In the genomic region with DNA sequence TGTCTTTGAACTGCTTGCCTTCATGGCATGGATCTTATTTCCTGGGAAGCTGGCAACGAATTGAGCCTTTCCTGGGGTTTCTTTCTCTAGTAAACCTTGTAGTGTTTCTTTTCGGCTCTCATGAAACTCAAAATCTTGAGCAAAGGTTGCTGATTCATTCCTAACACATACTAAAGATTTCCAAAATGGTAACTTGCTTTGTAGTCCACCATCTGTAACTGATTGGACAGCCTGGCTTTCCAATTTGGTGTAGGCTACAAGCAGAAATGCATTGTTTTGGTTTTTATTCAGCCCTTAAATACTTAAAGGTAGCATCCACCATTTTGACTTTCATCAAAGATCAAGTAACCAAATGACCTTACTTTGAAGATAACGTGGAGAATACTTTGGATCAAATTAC, we compare ENCODE assay signal across 34 cellular contexts. TPM values are rescaled to one million over a fixed set of nuclear protein-coding genes. Genes with fewer than 3 reads are reported as not detected.
"Had no signal": no experiment of that assay in that cellular context is flagged by ENCODE, and none has a peak within 500 bp of the region (broad histone marks: within the 10 kb centered on the region; RNA-seq: fewer than 3 reads in every experiment).

No MANE protein-coding gene starts in this region.

- ATAC-seq: activated CD4-positive, alpha-beta T cell treated with anti-CD3 and anti-CD28 coated beads for 36 hours; activated CD8-positive, alpha-beta memory T cell treated with anti-CD3 and anti-CD28 coated beads, Interleukin-2, amount 10 ng/mL, durations not matched to agents 7 days and 5 days; activated CD8-positive, alpha-beta T cell treated with anti-CD3 and anti-CD28 coated beads, Interleukin-2, amount 10 ng/mL, durations not matched to agents 7 days and 5 days; heart left ventricle; pancreas; sciatic nerve; stimulated activated memory B cell treated with anti-CD40 and anti-IgM and Interleukin-4, amounts not matched to agents 10 μg/mL and 1 μg/mL and 100 μg/mL, for 72 hours; stimulated activated naive CD8-positive, alpha-beta T cell treated with anti-CD3 and anti-CD28 coated beads, Interleukin-15, amount 100 ng/mL, for 72 hours had no signal

- H3K36me3 ChIP-seq: heart left ventricle, left ventricle myocardium inferior, neutrophil, pancreas, prostate gland, tibial nerve had no signal

- H3K4me1 Mint-ChIP-seq: activated B cell treated with CpG ODN at 0.5 μM for 24 hours; activated CD4-positive, alpha-beta T cell treated with anti-CD3 and anti-CD28 coated beads for 36 hours; activated CD8-positive, alpha-beta memory T cell treated with anti-CD3 and anti-CD28 coated beads, Interleukin-2, amount 10 ng/mL, durations not matched to agents 7 days and 5 days; activated naive CD4-positive, alpha-beta T cell treated with anti-CD3 and anti-CD28 coated beads, Interleukin-2, amount 50 U/mL, for 24 hours; naive B cell; stimulated activated memory B cell treated with anti-CD40 and anti-IgM and Interleukin-4, amounts not matched to agents 10 μg/mL and 1 μg/mL and 100 μg/mL, for 72 hours; stimulated activated naive CD8-positive, alpha-beta T cell treated with anti-CD3 and anti-CD28 coated beads, Interleukin-15, amount 100 ng/mL, for 72 hours had no signal

- H3K36me3 Mint-ChIP-seq: activated CD8-positive, alpha-beta memory T cell treated with anti-CD3 and anti-CD28 coated beads, Interleukin-2, amount 10 ng/mL, durations not matched to agents 7 days and 5 days; activated naive CD4-positive, alpha-beta T cell treated with anti-CD3 and anti-CD28 coated beads, Interleukin-2, amount 50 U/mL, for 24 hours; naive B cell; stimulated activated memory B cell treated with anti-CD40 and anti-IgM and Interleukin-4, amounts not matched to agents 10 μg/mL and 1 μg/mL and 100 μg/mL, for 72 hours had no signal

- H3K27ac ChIP-seq: epithelial cell of prostate, heart left ventricle, left ventricle myocardium inferior, neutrophil, pancreas, prostate gland had no signal

- H3K27me3 ChIP-seq: heart left ventricle, neutrophil, pancreas, tibial nerve had no signal

- H3K4me3 Mint-ChIP-seq: activated B cell treated with CpG ODN at 0.5 μM for 24 hours; activated CD4-positive, alpha-beta T cell treated with anti-CD3 and anti-CD28 coated beads for 36 hours; activated CD8-positive, alpha-beta memory T cell treated with anti-CD3 and anti-CD28 coated beads, Interleukin-2, amount 10 ng/mL, durations not matched to agents 7 days and 5 days; activated CD8-positive, alpha-beta T cell treated with anti-CD3 and anti-CD28 coated beads, Interleukin-2, amount 10 ng/mL, durations not matched to agents 7 days and 5 days; activated naive CD4-positive, alpha-beta T cell treated with anti-CD3 and anti-CD28 coated beads, Interleukin-2, amount 50 U/mL, for 24 hours; naive B cell; nephron progenitor cell; stimulated activated memory B cell treated with anti-CD40 and anti-IgM and Interleukin-4, amounts not matched to agents 10 μg/mL and 1 μg/mL and 100 μg/mL, for 72 hours; stimulated activated naive CD8-positive, alpha-beta T cell treated with anti-CD3 and anti-CD28 coated beads, Interleukin-15, amount 100 ng/mL, for 72 hours had no signal

- H3K9me3 Mint-ChIP-seq: activated B cell treated with CpG ODN at 0.5 μM for 24 hours; activated naive CD4-positive, alpha-beta T cell treated with anti-CD3 and anti-CD28 coated beads, Interleukin-2, amount 50 U/mL, for 24 hours; activated T-helper 2 cell treated with anti-CD3 and anti-CD28 coated beads, Interferon-gamma antibody, Interleukin-2, Interleukin-4, amounts not matched to agents 10 μg/mL and 5 μg/mL and 100 μg/mL, durations not matched to agents 14 hours and 24 hours and 36 hours; nephron progenitor cell; stimulated activated naive CD8-positive, alpha-beta T cell treated with anti-CD3 and anti-CD28 coated beads, Interleukin-15, amount 100 ng/mL, for 72 hours had no signal

- H3K4me3 ChIP-seq: heart left ventricle, left ventricle myocardium inferior, lung, pancreas, prostate gland, tibial nerve had no signal

- H3K27me3 Mint-ChIP-seq: activated B cell treated with CpG ODN at 0.5 μM for 24 hours; activated CD4-positive, alpha-beta T cell treated with anti-CD3 and anti-CD28 coated beads for 36 hours; activated CD8-positive, alpha-beta memory T cell treated with anti-CD3 and anti-CD28 coated beads, Interleukin-2, amount 10 ng/mL, durations not matched to agents 7 days and 5 days; activated naive CD4-positive, alpha-beta T cell treated with anti-CD3 and anti-CD28 coated beads, Interleukin-2, amount 50 U/mL, for 24 hours; naive B cell; stimulated activated memory B cell treated with anti-CD40 and anti-IgM and Interleukin-4, amounts not matched to agents 10 μg/mL and 1 μg/mL and 100 μg/mL, for 72 hours; stimulated activated naive CD8-positive, alpha-beta T cell treated with anti-CD3 and anti-CD28 coated beads, Interleukin-15, amount 100 ng/mL, for 72 hours had no signal

- H3K9me3 ChIP-seq: heart left ventricle, left ventricle myocardium inferior, neutrophil, pancreas, prostate gland, tibial nerve had no signal

- DNase-seq: activated B cell treated with CpG ODN at 0.5 μM for 24 hours; activated CD4-positive, alpha-beta T cell treated with anti-CD3 and anti-CD28 coated beads for 36 hours; activated CD8-positive, alpha-beta memory T cell treated with anti-CD3 and anti-CD28 coated beads, Interleukin-2, amount 10 ng/mL, durations not matched to agents 7 days and 5 days; activated CD8-positive, alpha-beta T cell treated with anti-CD3 and anti-CD28 coated beads, Interleukin-2, amount 10 ng/mL, durations not matched to agents 7 days and 5 days; activated T-cell treated with anti-CD3 and anti-CD28 coated beads, Interleukin-2, amount 50 U/mL, for 48 hours; dermis blood vessel endothelial cell; effector CD8-positive, alpha-beta T cell; heart left ventricle; left ventricle myocardium inferior; naive B cell; nephron progenitor cell; pancreas; retina; small intestine; stimulated activated CD4-positive, alpha-beta T cell treated with anti-CD3 and anti-CD28 coated beads, Interleukin-4, amount 100 ng/mL, for 4 hours; stimulated activated CD8-positive, alpha-beta memory T cell treated with anti-CD3 and anti-CD28 coated beads, Interleukin-4, amount 100 ng/mL, for 48 hours; stimulated activated naive CD8-positive, alpha-beta T cell treated with anti-CD3 and anti-CD28 coated beads, Interleukin-15, amount 100 ng/mL, for 72 hours; substantia nigra had no signal

- FAIRE-seq: colon, endometrium, islet of Langerhans, pancreas, small intestine had no signal

- H3K4me1 ChIP-seq: pancreas had no signal

- H3K27ac Mint-ChIP-seq: activated B cell treated with CpG ODN at 0.5 μM for 24 hours; activated CD4-positive, alpha-beta T cell treated with anti-CD3 and anti-CD28 coated beads for 36 hours; activated CD8-positive, alpha-beta memory T cell treated with anti-CD3 and anti-CD28 coated beads, Interleukin-2, amount 10 ng/mL, durations not matched to agents 7 days and 5 days; activated CD8-positive, alpha-beta T cell treated with anti-CD3 and anti-CD28 coated beads, Interleukin-2, amount 10 ng/mL, durations not matched to agents 7 days and 5 days; activated naive CD4-positive, alpha-beta T cell treated with anti-CD3 and anti-CD28 coated beads, Interleukin-2, amount 50 U/mL, for 24 hours; activated T-helper 2 cell treated with anti-CD3 and anti-CD28 coated beads, Interferon-gamma antibody, Interleukin-2, Interleukin-4, amounts not matched to agents 10 μg/mL and 5 μg/mL and 100 μg/mL, durations not matched to agents 14 hours and 24 hours and 36 hours; naive B cell; nephron progenitor cell; stimulated activated memory B cell treated with anti-CD40 and anti-IgM and Interleukin-4, amounts not matched to agents 10 μg/mL and 1 μg/mL and 100 μg/mL, for 72 hours; stimulated activated naive CD8-positive, alpha-beta T cell treated with anti-CD3 and anti-CD28 coated beads, Interleukin-15, amount 100 ng/mL, for 72 hours had no signal

RNA-seq across cellular contexts. Expression of gene LRTM1, which starts 38.1 kb away (rescaled TPM):
- total RNA-seq: activated B cell treated with CpG ODN at 0.5 μM for 24 hours; activated CD4-positive, alpha-beta T cell treated with anti-CD3 and anti-CD28 coated beads for 36 hours; activated CD8-positive, alpha-beta memory T cell treated with anti-CD3 and anti-CD28 coated beads, Interleukin-2, amount 10 ng/mL, durations not matched to agents 7 days and 5 days; activated CD8-positive, alpha-beta T cell treated with anti-CD3 and anti-CD28 coated beads, Interleukin-2, amount 10 ng/mL, durations not matched to agents 7 days and 5 days; activated T-helper 2 cell treated with anti-CD3 and anti-CD28 coated beads, Interferon-gamma antibody, Interleukin-2, Interleukin-4, amounts not matched to agents 10 μg/mL and 5 μg/mL and 100 μg/mL, durations not matched to agents 14 hours and 24 hours and 36 hours; dermis blood vessel endothelial cell; fibroblast of villous mesenchyme; heart left ventricle; left ventricle myocardium inferior; lung; mesenteric fat pad; mucosa of gallbladder; pancreas; sciatic nerve; T-helper 1 cell treated with Interleukin-12 subunit alpha and Interleukin-12 subunit beta and Interleukin-4 antibody, amounts not matched to agents 30 ng/mL and 1 ng/mL, for 36 hours; tibial nerve had no signal
